ENCODE assay signal across 8 cellular contexts in genomic region chr12:31966558-31967205, GRCh38. TPM values are rescaled to one million over a fixed set of nuclear protein-coding genes. Genes with fewer than 3 reads are reported as not detected.
A peak's percentile ranks its signal among the peaks of the same experiment; 100 is the strongest.
DNase-seq lines count a peak whose midpoint lies in the region; ATAC-seq lines count a peak whose summit lies in the region.

No MANE protein-coding gene starts in this region.

- H3K36me3 Mint-ChIP-seq in activated CD8-positive, alpha-beta memory T cell treated with anti-CD3 and anti-CD28 coated beads, Interleukin-2, amount 10 ng/mL, durations not matched to agents 7 days and 5 days, result peaks cover 85% of the 10 kb centered on the region
- H3K36me3 Mint-ChIP-seq in activated T-helper 1 cell treated with anti-CD3 and anti-CD28 coated beads, Interleukin-12 subunit alpha, Interleukin-12 subunit beta, Interleukin-2, Interleukin-4 antibody, amounts not matched to agents 30 ng/mL and 10 ng/mL and 1 ng/mL, durations not matched to agents 14 hours and 24 hours and 36 hours (ENCODE audit: low read depth), result peaks cover 78% of the 10 kb centered on the region
- H3K36me3 Mint-ChIP-seq in stimulated activated naive CD8-positive, alpha-beta T cell treated with anti-CD3 and anti-CD28 coated beads, Interleukin-15, Interleukin-2, amounts not matched to agents 100 ng/mL and 50 ng/mL, for 24 hours (ENCODE audit: low read depth), result peaks cover 80% of the 10 kb centered on the region

- H3K27me3 ChIP-seq in iPS-15b (ENCODE audit: control insufficient read depth, insufficient read depth, low read length), result no peaks in the 10 kb centered on the region

- peak overlapping the region; percentile 4 for H3K4me3 ChIP-seq in iPS-15b (ENCODE audit: low read depth, low read length)

- DNase-seq in activated CD8-positive, alpha-beta memory T cell treated with anti-CD3 and anti-CD28 coated beads, Interleukin-2, amount 10 ng/mL, durations not matched to agents 7 days and 5 days, result peak; percentile 49
- DNase-seq in activated CD8-positive, alpha-beta memory T cell treated with anti-CD3 and anti-CD28 coated beads, Interleukin-2, amount 50 U/mL, for 48 hours, result no peak
- DNase-seq in activated T-helper 1 cell treated with anti-CD3 and anti-CD28 coated beads, Interleukin-12 subunit alpha, Interleukin-12 subunit beta, Interleukin-2, Interleukin-4 antibody, amounts not matched to agents 30 ng/mL and 10 ng/mL and 1 ng/mL, durations not matched to agents 14 hours and 24 hours and 36 hours (ENCODE audit: low spot score), result no peak
- DNase-seq in HK-2 (ENCODE audit: unreplicated experiment), result no peak
- no peak for DNase-seq in stimulated activated naive CD4-positive, alpha-beta T cell treated with Interleukin-2 at 50 U/mL for 16 hours (lab: John Stamatoyannopoulos, UW)

- no peaks in the 10 kb centered on the region for H3K27me3 Mint-ChIP-seq in activated CD8-positive, alpha-beta memory T cell treated with anti-CD3 and anti-CD28 coated beads, Interleukin-2, amount 10 ng/mL, durations not matched to agents 7 days and 5 days
- H3K27me3 Mint-ChIP-seq in activated T-helper 1 cell treated with anti-CD3 and anti-CD28 coated beads, Interleukin-12 subunit alpha, Interleukin-12 subunit beta, Interleukin-2, Interleukin-4 antibody, amounts not matched to agents 30 ng/mL and 10 ng/mL and 1 ng/mL, durations not matched to agents 14 hours and 24 hours and 36 hours (ENCODE audit: insufficient read depth), result no peaks in the 10 kb centered on the region
- H3K27me3 Mint-ChIP-seq in stimulated activated naive CD8-positive, alpha-beta T cell treated with anti-CD3 and anti-CD28 coated beads, Interleukin-15, Interleukin-2, amounts not matched to agents 100 ng/mL and 50 ng/mL, for 24 hours, result no peaks in the 10 kb centered on the region

- H3K4me1 ChIP-seq in iPS-15b (ENCODE audit: control insufficient read depth, insufficient read depth, low read length), result peaks cover 19% of the 10 kb centered on the region

- peaks cover 5% of the 10 kb centered on the region for H3K9me3 Mint-ChIP-seq in activated CD8-positive, alpha-beta memory T cell treated with anti-CD3 and anti-CD28 coated beads, Interleukin-2, amount 10 ng/mL, durations not matched to agents 7 days and 5 days (ENCODE audit: low read depth)
- peaks cover 25% of the 10 kb centered on the region for H3K9me3 Mint-ChIP-seq in activated T-helper 1 cell treated with anti-CD3 and anti-CD28 coated beads, Interleukin-12 subunit alpha, Interleukin-12 subunit beta, Interleukin-2, Interleukin-4 antibody, amounts not matched to agents 30 ng/mL and 10 ng/mL and 1 ng/mL, durations not matched to agents 14 hours and 24 hours and 36 hours
- no peaks in the 10 kb centered on the region for H3K9me3 Mint-ChIP-seq in stimulated activated naive CD8-positive, alpha-beta T cell treated with anti-CD3 and anti-CD28 coated beads, Interleukin-15, Interleukin-2, amounts not matched to agents 100 ng/mL and 50 ng/mL, for 24 hours

- peak overlapping the region; percentile 96 for H3K4me3 Mint-ChIP-seq in activated CD8-positive, alpha-beta memory T cell treated with anti-CD3 and anti-CD28 coated beads, Interleukin-2, amount 10 ng/mL, durations not matched to agents 7 days and 5 days
- peak overlapping the region; percentile 57 for H3K4me3 Mint-ChIP-seq in activated T-helper 1 cell treated with anti-CD3 and anti-CD28 coated beads, Interleukin-12 subunit alpha, Interleukin-12 subunit beta, Interleukin-2, Interleukin-4 antibody, amounts not matched to agents 30 ng/mL and 10 ng/mL and 1 ng/mL, durations not matched to agents 14 hours and 24 hours and 36 hours
- peak overlapping the region; percentile 97 for H3K4me3 Mint-ChIP-seq in stimulated activated naive CD8-positive, alpha-beta T cell treated with anti-CD3 and anti-CD28 coated beads, Interleukin-15, Interleukin-2, amounts not matched to agents 100 ng/mL and 50 ng/mL, for 24 hours

- peaks cover 76% of the 10 kb centered on the region for H3K4me1 Mint-ChIP-seq in activated CD8-positive, alpha-beta memory T cell treated with anti-CD3 and anti-CD28 coated beads, Interleukin-2, amount 10 ng/mL, durations not matched to agents 7 days and 5 days
- peaks cover 59% of the 10 kb centered on the region for H3K4me1 Mint-ChIP-seq in activated T-helper 1 cell treated with anti-CD3 and anti-CD28 coated beads, Interleukin-12 subunit alpha, Interleukin-12 subunit beta, Interleukin-2, Interleukin-4 antibody, amounts not matched to agents 30 ng/mL and 10 ng/mL and 1 ng/mL, durations not matched to agents 14 hours and 24 hours and 36 hours (ENCODE audit: low read depth)
- H3K4me1 Mint-ChIP-seq in stimulated activated naive CD8-positive, alpha-beta T cell treated with anti-CD3 and anti-CD28 coated beads, Interleukin-15, Interleukin-2, amounts not matched to agents 100 ng/mL and 50 ng/mL, for 24 hours (ENCODE audit: low read depth), result peaks cover 91% of the 10 kb centered on the region

- H3K27ac Mint-ChIP-seq in activated CD8-positive, alpha-beta memory T cell treated with anti-CD3 and anti-CD28 coated beads, Interleukin-2, amount 10 ng/mL, durations not matched to agents 7 days and 5 days, result peak overlapping the region; percentile 98
- H3K27ac Mint-ChIP-seq in activated T-helper 1 cell treated with anti-CD3 and anti-CD28 coated beads, Interleukin-12 subunit alpha, Interleukin-12 subunit beta, Interleukin-2, Interleukin-4 antibody, amounts not matched to agents 30 ng/mL and 10 ng/mL and 1 ng/mL, durations not matched to agents 14 hours and 24 hours and 36 hours, result peak overlapping the region; percentile 68
- peak overlapping the region; percentile 96 for H3K27ac Mint-ChIP-seq in stimulated activated naive CD8-positive, alpha-beta T cell treated with anti-CD3 and anti-CD28 coated beads, Interleukin-15, Interleukin-2, amounts not matched to agents 100 ng/mL and 50 ng/mL, for 24 hours

- no peak overlapping the region for H3K9ac ChIP-seq in iPS-15b (ENCODE audit: low read depth, low read length)

- intact Hi-C loops in activated T-helper 1 cell treated with anti-CD3 and anti-CD28 coated beads, Interleukin-12 subunit alpha, Interleukin-12 subunit beta, Interleukin-2, Interleukin-4 antibody, amounts not matched to agents 30 ng/mL and 10 ng/mL and 1 ng/mL, durations not matched to agents 14 hours and 24 hours and 36 hours (cut with micrococcal nuclease), result no loop called here

- peaks cover 5% of the 10 kb centered on the region for H3K36me3 ChIP-seq in iPS-15b (ENCODE audit: control insufficient read depth, insufficient read depth, low read length)

- no peaks in the 10 kb centered on the region for H3K9me3 ChIP-seq in iPS-15b (ENCODE audit: control insufficient read depth, insufficient read depth, low read length)

- ATAC-seq in activated CD8-positive, alpha-beta memory T cell treated with anti-CD3 and anti-CD28 coated beads, Interleukin-2, amount 10 ng/mL, durations not matched to agents 7 days and 5 days, result peak; percentile 14
- no peak for ATAC-seq in GM18498 (IDR thresholded peaks at IDR 0.05; ENCODE audit: unreplicated experiment)

- CTCF ChIA-PET in activated CD8-positive, alpha-beta memory T cell treated with anti-CD3 and anti-CD28 coated beads, Interleukin-2, amount 10 ng/mL, durations not matched to agents 7 days and 5 days (lab: Charles Lee), result interaction anchor here (0.8 to 1.4 kb wide), 5 partner anchors 8 to 314 kb away, joined by 3 to 6 read pairs (median 4); partner anchors contain the start of gene RESF1

RNA-seq across cellular contexts. Expression of gene RESF1, which starts 7.5 kb away (rescaled TPM):
- total RNA-seq in activated CD8-positive, alpha-beta memory T cell treated with anti-CD3 and anti-CD28 coated beads, Interleukin-2, amount 10 ng/mL, durations not matched to agents 7 days and 5 days, result 100 to 1,000 TPM; 110 to 137 TPM
- 63.0 and 66.2 TPM in 2 replicates for total RNA-seq in activated T-helper 1 cell treated with anti-CD3 and anti-CD28 coated beads, Interleukin-12 subunit alpha, Interleukin-12 subunit beta, Interleukin-2, Interleukin-4 antibody, amounts not matched to agents 30 ng/mL and 10 ng/mL and 1 ng/mL, durations not matched to agents 14 hours and 24 hours and 36 hours
